In the genomic region with DNA sequence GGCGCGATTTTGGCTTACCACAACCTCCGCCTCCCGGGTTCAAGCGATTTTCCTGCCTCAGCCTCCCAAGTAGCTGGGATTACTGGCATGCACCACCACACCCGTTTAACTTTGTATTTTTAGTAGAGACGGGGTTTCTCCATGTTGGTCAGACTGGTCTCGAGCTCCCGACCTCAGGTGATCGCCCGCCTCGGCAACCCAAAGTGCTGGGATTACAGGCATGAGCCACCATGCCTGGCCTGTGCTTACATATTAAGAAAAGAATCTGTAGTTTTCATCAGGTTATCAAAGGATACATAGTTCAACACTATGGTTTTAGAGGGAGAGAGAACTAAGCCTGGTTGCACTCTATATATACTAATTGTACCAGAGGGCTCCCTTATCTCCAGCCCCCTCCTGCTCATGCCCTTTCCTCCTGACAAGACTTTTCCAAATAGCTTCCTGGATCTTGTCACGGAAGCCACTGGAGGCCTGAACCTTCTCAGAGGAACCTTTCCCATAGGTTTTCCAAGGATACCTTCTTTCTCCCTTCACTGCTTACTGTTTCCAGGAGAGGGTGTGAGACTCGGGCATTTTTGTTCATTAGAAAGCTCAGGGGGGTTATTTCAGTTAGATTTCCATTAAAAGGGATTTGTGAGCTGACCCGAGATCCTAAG, we compare ENCODE assay signal across 1 cellular context.
TF ChIP-seq lines count a peak whose summit lies in the region.

No MANE protein-coding gene starts in this region.

TF ChIP-seq in HepG2, 621 proteins besides CTCF, POLR2A, EP300 and RAD21:
- TF ChIP-seq, protein P1, sequence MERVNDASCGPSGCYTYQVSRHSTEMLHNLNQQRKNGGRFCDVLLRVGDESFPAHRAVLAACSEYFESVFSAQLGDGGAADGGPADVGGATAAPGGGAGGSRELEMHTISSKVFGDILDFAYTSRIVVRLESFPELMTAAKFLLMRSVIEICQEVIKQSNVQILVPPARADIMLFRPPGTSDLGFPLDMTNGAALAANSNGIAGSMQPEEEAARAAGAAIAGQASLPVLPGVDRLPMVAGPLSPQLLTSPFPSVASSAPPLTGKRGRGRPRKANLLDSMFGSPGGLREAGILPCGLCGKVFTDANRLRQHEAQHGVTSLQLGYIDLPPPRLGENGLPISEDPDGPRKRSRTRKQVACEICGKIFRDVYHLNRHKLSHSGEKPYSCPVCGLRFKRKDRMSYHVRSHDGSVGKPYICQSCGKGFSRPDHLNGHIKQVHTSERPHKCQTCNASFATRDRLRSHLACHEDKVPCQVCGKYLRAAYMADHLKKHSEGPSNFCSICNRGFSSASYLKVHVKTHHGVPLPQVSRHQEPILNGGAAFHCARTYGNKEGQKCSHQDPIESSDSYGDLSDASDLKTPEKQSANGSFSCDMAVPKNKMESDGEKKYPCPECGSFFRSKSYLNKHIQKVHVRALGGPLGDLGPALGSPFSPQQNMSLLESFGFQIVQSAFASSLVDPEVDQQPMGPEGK (CRISPR knock-in tag; IDR thresholded peaks at IDR 0.05) = no peak
- no peak for TF ChIP-seq ZSCAN31 (CRISPR knock-in tag; IDR thresholded peaks at IDR 0.05; ENCODE audit: low read depth)
- TF ChIP-seq, protein P2, sequence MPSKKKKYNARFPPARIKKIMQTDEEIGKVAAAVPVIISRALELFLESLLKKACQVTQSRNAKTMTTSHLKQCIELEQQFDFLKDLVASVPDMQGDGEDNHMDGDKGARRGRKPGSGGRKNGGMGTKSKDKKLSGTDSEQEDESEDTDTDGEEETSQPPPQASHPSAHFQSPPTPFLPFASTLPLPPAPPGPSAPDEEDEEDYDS (CRISPR knock-in tag; IDR thresholded peaks at IDR 0.05) = no peak
- TF ChIP-seq, protein P3, sequence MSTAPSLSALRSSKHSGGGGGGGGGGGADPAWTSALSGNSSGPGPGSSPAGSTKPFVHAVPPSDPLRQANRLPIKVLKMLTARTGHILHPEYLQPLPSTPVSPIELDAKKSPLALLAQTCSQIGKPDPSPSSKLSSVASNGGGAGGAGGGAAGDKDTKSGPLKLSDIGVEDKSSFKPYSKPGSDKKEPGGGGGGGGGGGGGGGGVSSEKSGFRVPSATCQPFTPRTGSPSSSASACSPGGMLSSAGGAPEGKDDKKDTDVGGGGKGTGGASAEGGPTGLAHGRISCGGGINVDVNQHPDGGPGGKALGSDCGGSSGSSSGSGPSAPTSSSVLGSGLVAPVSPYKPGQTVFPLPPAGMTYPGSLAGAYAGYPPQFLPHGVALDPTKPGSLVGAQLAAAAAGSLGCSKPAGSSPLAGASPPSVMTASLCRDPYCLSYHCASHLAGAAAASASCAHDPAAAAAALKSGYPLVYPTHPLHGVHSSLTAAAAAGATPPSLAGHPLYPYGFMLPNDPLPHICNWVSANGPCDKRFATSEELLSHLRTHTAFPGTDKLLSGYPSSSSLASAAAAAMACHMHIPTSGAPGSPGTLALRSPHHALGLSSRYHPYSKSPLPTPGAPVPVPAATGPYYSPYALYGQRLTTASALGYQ (CRISPR knock-in tag; IDR thresholded peaks at IDR 0.05) = no peak
- TF ChIP-seq, protein P4, sequence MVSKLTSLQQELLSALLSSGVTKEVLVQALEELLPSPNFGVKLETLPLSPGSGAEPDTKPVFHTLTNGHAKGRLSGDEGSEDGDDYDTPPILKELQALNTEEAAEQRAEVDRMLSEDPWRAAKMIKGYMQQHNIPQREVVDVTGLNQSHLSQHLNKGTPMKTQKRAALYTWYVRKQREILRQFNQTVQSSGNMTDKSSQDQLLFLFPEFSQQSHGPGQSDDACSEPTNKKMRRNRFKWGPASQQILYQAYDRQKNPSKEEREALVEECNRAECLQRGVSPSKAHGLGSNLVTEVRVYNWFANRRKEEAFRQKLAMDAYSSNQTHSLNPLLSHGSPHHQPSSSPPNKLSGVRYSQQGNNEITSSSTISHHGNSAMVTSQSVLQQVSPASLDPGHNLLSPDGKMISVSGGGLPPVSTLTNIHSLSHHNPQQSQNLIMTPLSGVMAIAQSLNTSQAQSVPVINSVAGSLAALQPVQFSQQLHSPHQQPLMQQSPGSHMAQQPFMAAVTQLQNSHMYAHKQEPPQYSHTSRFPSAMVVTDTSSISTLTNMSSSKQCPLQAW (CRISPR knock-in tag; IDR thresholded peaks at IDR 0.05) = no peak
- TF ChIP-seq ZNF484 (CRISPR knock-in tag; IDR thresholded peaks at IDR 0.05; ENCODE audit: borderline replicate concordance, low read depth) = no peak
- no peak for TF ChIP-seq THYN1 (CRISPR knock-in tag; IDR thresholded peaks at IDR 0.05; ENCODE audit: borderline replicate concordance, low read depth)
- TF ChIP-seq, protein P5, sequence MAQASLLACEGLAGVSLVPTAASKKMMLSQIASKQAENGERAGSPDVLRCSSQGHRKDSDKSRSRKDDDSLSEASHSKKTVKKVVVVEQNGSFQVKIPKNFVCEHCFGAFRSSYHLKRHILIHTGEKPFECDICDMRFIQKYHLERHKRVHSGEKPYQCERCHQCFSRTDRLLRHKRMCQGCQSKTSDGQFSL (CRISPR knock-in tag; IDR thresholded peaks at IDR 0.05) = no peak
- no peak for TF ChIP-seq CEBPG (CRISPR knock-in tag; IDR thresholded peaks at IDR 0.05)
- TF ChIP-seq MLLT10 (CRISPR knock-in tag; IDR thresholded peaks at IDR 0.05) = no peak
- TF ChIP-seq ZNF383 (CRISPR knock-in tag; IDR thresholded peaks at IDR 0.05; ENCODE audit: borderline replicate concordance) = no peak
TF ChIP-seq in HepG2: peak in this region for 0.
